28 cellular contexts compared by ENCODE assay signal in genomic region chrX:114582698-114583395, GRCh38. TPM values are rescaled to one million over a fixed set of nuclear protein-coding genes. Genes with fewer than 3 reads are reported as not detected.
DNase-seq lines count a peak whose midpoint lies in the region; ATAC-seq, FAIRE-seq and TF ChIP-seq lines count a peak whose summit lies in the region.
"Had no signal": no experiment of that assay in that cellular context is flagged by ENCODE, and none has a peak within 500 bp of the region (broad histone marks: within the 10 kb centered on the region; RNA-seq: fewer than 3 reads in every experiment).

No MANE protein-coding gene starts in this region.

- H3K27ac ChIP-seq in smooth muscle cell (ENCODE audit: low read depth), result no peak overlapping the region
- H3K27ac ChIP-seq: dorsolateral prefrontal cortex, thoracic aorta, vagina had no signal

- no peaks in the 10 kb centered on the region for H3K79me2 ChIP-seq in smooth muscle cell (ENCODE audit: low read depth)

- no peaks in the 10 kb centered on the region for H3K9me3 ChIP-seq in smooth muscle cell (replicated peaks; ENCODE audit: low read depth)
- H3K9me3 ChIP-seq: thoracic aorta, vagina had no signal

- peak overlapping the region; percentile 73 for H3K4me3 Mint-ChIP-seq in endothelial cell (ENCODE audit: unreplicated experiment)
- H3K4me3 Mint-ChIP-seq in activated CD8-positive, alpha-beta T cell treated with anti-CD3 and anti-CD28 coated beads for 36 hours, result no peak overlapping the region
- H3K4me3 Mint-ChIP-seq: activated T-cell treated with anti-CD3 and anti-CD28 coated beads, Interleukin-2, amount 50 U/mL, for 24 hours; central memory CD8-positive, alpha-beta T cell; stimulated activated naive CD8-positive, alpha-beta T cell treated with anti-CD3 and anti-CD28 coated beads, Interleukin-15, Interleukin-2, amounts not matched to agents 100 ng/mL and 50 ng/mL, for 24 hours had no signal

- H3K27me3 ChIP-seq in H7 (ENCODE audit: control insufficient read depth, insufficient read depth, low read length), result peaks cover 55% of the 10 kb centered on the region
- H3K27me3 ChIP-seq in smooth muscle cell (ENCODE audit: low read depth), result peaks cover 98% of the 10 kb centered on the region

- no peak overlapping the region for H3K9ac ChIP-seq in smooth muscle cell (ENCODE audit: low read depth)

- no peak overlapping the region for H2AFZ ChIP-seq in smooth muscle cell (ENCODE audit: low read depth)

- POLR2A ChIA-PET in activated CD8-positive, alpha-beta T cell treated with anti-CD3 and anti-CD28 coated beads for 36 hours (lab: Charles Lee), result no interaction called here

- no peak for TF ChIP-seq POLR2A in GM12891 (IDR thresholded peaks at IDR 0.05; ENCODE audit: low read depth, low read length)

- intact Hi-C loops in activated CD8-positive, alpha-beta T cell treated with anti-CD3 and anti-CD28 coated beads for 36 hours (cut with micrococcal nuclease), result no loop called here

- peaks cover 9% of the 10 kb centered on the region for H3K27me3 Mint-ChIP-seq in endothelial cell (ENCODE audit: unreplicated experiment)
- peaks cover 26% of the 10 kb centered on the region for H3K27me3 Mint-ChIP-seq in activated CD8-positive, alpha-beta T cell treated with anti-CD3 and anti-CD28 coated beads for 36 hours

- CTCF ChIA-PET in activated CD8-positive, alpha-beta T cell treated with anti-CD3 and anti-CD28 coated beads for 36 hours (lab: Charles Lee), result no interaction called here

- H3K4me2 ChIP-seq in smooth muscle cell, result peak overlapping the region; percentile 15

- FAIRE-seq in GM12891 (lab: Jason Lieb, UNC), result no peak
- FAIRE-seq: D721Med had no signal

- peak overlapping the region; percentile 19; the same call in 1 of the 2 replicates for H3K4me3 ChIP-seq in H7 (ENCODE audit: insufficient read depth, low read depth, low read length)
- H3K4me3 ChIP-seq in smooth muscle cell, result no peak overlapping the region
- H3K4me3 ChIP-seq: vagina had no signal

- H3K4me1 ChIP-seq in smooth muscle cell (ENCODE audit: low read depth), result peaks cover 23% of the 10 kb centered on the region

- TF ChIP-seq CTCF in endothelial cell (IDR thresholded peaks at IDR 0.05; ENCODE audit: unreplicated experiment) (no peak), smooth muscle cell (IDR thresholded peaks at IDR 0.05; ENCODE audit: borderline replicate concordance, insufficient read depth, poor library complexity, severe bottlenecking) (no peak)
- no peak for TF ChIP-seq CTCF in activated CD8-positive, alpha-beta T cell treated with anti-CD3 and anti-CD28 coated beads for 36 hours (IDR thresholded peaks at IDR 0.05)

- DNase-seq in H7, result peak; percentile 73
- DNase-seq in endothelial cell (ENCODE audit: low spot score), result no peak
- peak; percentile 6 for DNase-seq in left kidney (ENCODE audit: low read depth, low spot score)
- DNase-seq in smooth muscle cell (lab: John Stamatoyannopoulos, UW; ENCODE audit: unreplicated experiment), result no peak
- DNase-seq in activated CD8-positive, alpha-beta T cell treated with anti-CD3 and anti-CD28 coated beads for 36 hours, result no peak
- DNase-seq in CD1c-positive myeloid dendritic cell (ENCODE audit: extremely low spot score), result no peak
- no peak for DNase-seq in GM12891 (ENCODE audit: insufficient read length, low spot score)
- DNase-seq: activated CD4-positive, alpha-beta T cell treated with anti-CD3 and anti-CD28 coated beads for 48 hours; activated gamma-delta T cell treated with Interleukin-2 at 50 U/mL for 16 hours; activated T-cell treated with anti-CD3 and anti-CD28 coated beads, Interleukin-2, amount 50 U/mL, for 24 hours; C1 segment of cervical spinal cord; dorsolateral prefrontal cortex; EL; Karpas-422; left cardiac atrium; NCI-H2171 treated with DMSO at 0.1 percent for 48 hours; NK-92 treated with Interleukin-12 subunit alpha and Interleukin-12 subunit beta, amount 100 ng/mL, for 24 hours; PC-3; T-helper 2 cell had no signal

- no peaks in the 10 kb centered on the region for H4K20me1 ChIP-seq in smooth muscle cell (ENCODE audit: low read depth)

- H3F3A ChIP-seq in smooth muscle cell (ENCODE audit: low read depth), result no peaks in the 10 kb centered on the region

- H3K36me3 ChIP-seq in H7 (replicated peaks; ENCODE audit: control insufficient read depth, insufficient read depth, low read length) (no peaks in the 10 kb centered on the region), smooth muscle cell (ENCODE audit: low read depth) (no peaks in the 10 kb centered on the region)
- H3K36me3 ChIP-seq: thoracic aorta, vagina had no signal

- H3K4me1 Mint-ChIP-seq in endothelial cell (ENCODE audit: unreplicated experiment), result peaks cover 4% of the 10 kb centered on the region
- no peaks in the 10 kb centered on the region for H3K4me1 Mint-ChIP-seq in activated CD8-positive, alpha-beta T cell treated with anti-CD3 and anti-CD28 coated beads for 36 hours (ENCODE audit: low read depth)
- H3K4me1 Mint-ChIP-seq: central memory CD8-positive, alpha-beta T cell had no signal

- H3K36me3 Mint-ChIP-seq in endothelial cell (ENCODE audit: low read depth, unreplicated experiment), result no peaks in the 10 kb centered on the region
- no peaks in the 10 kb centered on the region for H3K36me3 Mint-ChIP-seq in activated CD8-positive, alpha-beta T cell treated with anti-CD3 and anti-CD28 coated beads for 36 hours (ENCODE audit: low read depth)

- WGBS in smooth muscle cell (ENCODE audit: low lambda C conversion rate), result 14% methylated on average over 36 of the region's 36 CpGs

- ATAC-seq in activated CD8-positive, alpha-beta T cell treated with anti-CD3 and anti-CD28 coated beads for 36 hours, result no peak
- no peak for ATAC-seq in GM21360 (IDR thresholded peaks at IDR 0.05; ENCODE audit: unreplicated experiment)
- ATAC-seq: left cardiac atrium, PC-3, Right ventricle myocardium inferior had no signal

- no peaks in the 10 kb centered on the region for H3K9me3 Mint-ChIP-seq in endothelial cell (ENCODE audit: unreplicated experiment)
- H3K9me3 Mint-ChIP-seq in activated CD8-positive, alpha-beta T cell treated with anti-CD3 and anti-CD28 coated beads for 36 hours, result peaks cover 3% of the 10 kb centered on the region

- H3K27ac Mint-ChIP-seq in endothelial cell (ENCODE audit: unreplicated experiment), result no peak overlapping the region
- H3K27ac Mint-ChIP-seq in activated CD8-positive, alpha-beta T cell treated with anti-CD3 and anti-CD28 coated beads for 36 hours, result no peak overlapping the region
- H3K27ac Mint-ChIP-seq: activated T-cell treated with anti-CD3 and anti-CD28 coated beads, Interleukin-2, amount 50 U/mL, for 24 hours; stimulated activated naive CD8-positive, alpha-beta T cell treated with anti-CD3 and anti-CD28 coated beads, Interleukin-15, Interleukin-2, amounts not matched to agents 100 ng/mL and 50 ng/mL, for 24 hours had no signal

TF ChIP-seq in GM12891, 5 proteins besides CTCF, POLR2A, EP300 and RAD21:
- no peak for TF ChIP-seq POLR2AphosphoS5 (IDR thresholded peaks at IDR 0.05; ENCODE audit: low read depth, low read length)
- no peak for TF ChIP-seq TAF1 (IDR thresholded peaks at IDR 0.05; ENCODE audit: low read depth, low read length)
- TF ChIP-seq SPI1 (IDR thresholded peaks at IDR 0.05; ENCODE audit: low read depth, low read length), result no peak
- no peak for TF ChIP-seq POU2F2 (IDR thresholded peaks at IDR 0.05; ENCODE audit: low read depth, low read length)

RNA-seq across cellular contexts. Expression of gene HTR2C, which starts 1.0 kb away (rescaled TPM):
- 3.2 and 4.5 TPM in 2 replicates for total RNA-seq in H7 (2014; rRNA removed; shearing (Covaris generic))
- total RNA-seq in endothelial cell (ENCODE audit: unreplicated experiment) (0.10 TPM), smooth muscle cell (0.09 TPM in 2 replicates)
- 0.19 TPM in 1 of 2 replicates, not detected in the other for polyA plus RNA-seq in smooth muscle cell
- not detected for total RNA-seq in activated CD8-positive, alpha-beta T cell treated with anti-CD3 and anti-CD28 coated beads for 36 hours
- not detected for polyA plus RNA-seq in GM12891 (2012; ENCODE audit: low read depth, missing spikeins)
- total RNA-seq: left cardiac atrium, pulmonary artery endothelial cell, Right ventricle myocardium inferior, skeletal muscle tissue, thoracic aorta had no signal

Comparison
In these comparisons a context has a peak if more than half of its experiments do, and no peak if none do; other contexts are left out.
1. DNase-seq: peak in H7 (single experiment) and left kidney (single experiment); none in endothelial cell (single experiment), smooth muscle cell (single experiment), activated CD8-positive, alpha-beta T cell treated with anti-CD3 and anti-CD28 coated beads for 36 hours (single experiment), CD1c-positive myeloid dendritic cell (single experiment) and GM12891 (single experiment).